ENCODE assay signal across 2 cellular contexts in genomic region chr20:1473244-1473635, GRCh38.
TF ChIP-seq lines count a peak whose summit lies in the region.

No MANE protein-coding gene starts in this region.

TF ChIP-seq in IMR-90, 13 proteins besides CTCF, POLR2A, EP300 and RAD21:
- TF ChIP-seq CHD1 (IDR thresholded peaks at IDR 0.05; ENCODE audit: low read depth, low read length): no peak
TF ChIP-seq in IMR-90: peak in this region for 0.

TF ChIP-seq in H1, 55 proteins besides CTCF, POLR2A, EP300 and RAD21:
- TF ChIP-seq TCF12 (IDR thresholded peaks at IDR 0.05; ENCODE audit: low read depth, low read length): no peak
- no peak for TF ChIP-seq SRF (IDR thresholded peaks at IDR 0.05; ENCODE audit: low read depth, low read length)
- no peak for TF ChIP-seq CEBPB (IDR thresholded peaks at IDR 0.05; ENCODE audit: low read depth, low read length)
- TF ChIP-seq NRF1 (IDR thresholded peaks at IDR 0.05; ENCODE audit: low read depth, low read length): no peak
- TF ChIP-seq CBX5 (IDR thresholded peaks at IDR 0.05; ENCODE audit: low read depth, low read length): no peak
- no peak for TF ChIP-seq SP4 (IDR thresholded peaks at IDR 0.05; ENCODE audit: low read length)
- TF ChIP-seq MAFK (IDR thresholded peaks at IDR 0.05; ENCODE audit: low read depth, low read length): no peak
- TF ChIP-seq TAF1 (IDR thresholded peaks at IDR 0.05; ENCODE audit: low read depth, low read length): no peak
- no peak for TF ChIP-seq KDM1A (IDR thresholded peaks at IDR 0.05; ENCODE audit: borderline replicate concordance, low read length)
- no peak for TF ChIP-seq SUZ12 (IDR thresholded peaks at IDR 0.05; ENCODE audit: low read length)
- no peak for TF ChIP-seq SIX5 (IDR thresholded peaks at IDR 0.05; ENCODE audit: low read depth, low read length)
- TF ChIP-seq ZNF274 (IDR thresholded peaks at IDR 0.05; ENCODE audit: borderline replicate concordance, extremely low read depth, low read length): no peak
- no peak for TF ChIP-seq KDM4A (IDR thresholded peaks at IDR 0.05; ENCODE audit: low read depth, low read length, severe bottlenecking)
- no peak for TF ChIP-seq TBP (IDR thresholded peaks at IDR 0.05; ENCODE audit: low read depth, low read length)
- TF ChIP-seq EGR1 (IDR thresholded peaks at IDR 0.05; ENCODE audit: borderline replicate concordance, low read depth, low read length): no peak
- no peak for TF ChIP-seq RFX5 (IDR thresholded peaks at IDR 0.05; ENCODE audit: borderline replicate concordance, low read depth, low read length)
